In the genomic region with DNA sequence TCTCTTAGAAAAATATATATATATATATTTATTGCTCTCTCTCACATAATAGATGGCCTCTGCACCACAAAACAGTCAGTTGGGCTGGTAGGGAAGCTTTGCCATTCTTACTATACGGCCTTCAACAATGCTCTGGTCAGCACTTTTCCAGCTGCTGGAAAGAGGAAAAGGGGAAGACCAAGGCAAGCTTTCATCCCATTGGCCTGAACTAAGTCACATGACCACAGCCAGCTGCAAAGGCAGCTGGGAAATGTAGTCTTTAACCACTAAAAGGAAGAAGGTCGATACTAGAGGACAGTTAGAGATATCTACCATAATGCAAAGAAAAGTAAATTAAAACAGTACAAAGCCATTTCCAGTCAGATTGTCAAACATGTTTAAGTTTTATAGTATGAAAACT, we compare ENCODE assay signal across 1 cellular context.
TF ChIP-seq lines count a peak whose summit lies in the region.

No MANE protein-coding gene starts in this region.

TF ChIP-seq in K562, 482 proteins besides CTCF, POLR2A, EP300 and RAD21 (continued from another document):
- no peak for TF ChIP-seq CHD4 (IDR thresholded peaks at IDR 0.05; ENCODE audit: insufficient read depth, insufficient replicate concordance, low read depth, low read length, poor library complexity, severe bottlenecking)
- peak; percentile 81 for TF ChIP-seq MAFG (tag; conservative IDR thresholded peaks at IDR 0.05)
- TF ChIP-seq, protein P1, sequence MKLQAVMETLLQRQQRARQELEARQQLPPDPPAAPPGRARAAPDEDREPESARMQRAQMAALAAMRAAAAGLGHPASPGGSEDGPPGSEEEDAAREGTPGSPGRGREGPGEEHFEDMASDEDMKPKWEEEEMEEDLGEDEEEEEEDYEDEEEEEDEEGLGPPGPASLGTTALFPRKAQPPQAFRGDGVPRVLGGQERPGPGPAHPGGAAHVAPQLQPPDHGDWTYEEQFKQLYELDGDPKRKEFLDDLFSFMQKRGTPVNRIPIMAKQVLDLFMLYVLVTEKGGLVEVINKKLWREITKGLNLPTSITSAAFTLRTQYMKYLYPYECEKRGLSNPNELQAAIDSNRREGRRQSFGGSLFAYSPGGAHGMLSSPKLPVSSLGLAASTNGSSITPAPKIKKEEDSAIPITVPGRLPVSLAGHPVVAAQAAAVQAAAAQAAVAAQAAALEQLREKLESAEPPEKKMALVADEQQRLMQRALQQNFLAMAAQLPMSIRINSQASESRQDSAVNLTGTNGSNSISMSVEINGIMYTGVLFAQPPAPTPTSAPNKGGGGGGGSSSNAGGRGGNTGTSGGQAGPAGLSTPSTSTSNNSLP (IDR thresholded peaks at IDR 0.05; ENCODE audit: borderline replicate concordance, low read depth, low read length) = no peak
- TF ChIP-seq, protein P2, sequence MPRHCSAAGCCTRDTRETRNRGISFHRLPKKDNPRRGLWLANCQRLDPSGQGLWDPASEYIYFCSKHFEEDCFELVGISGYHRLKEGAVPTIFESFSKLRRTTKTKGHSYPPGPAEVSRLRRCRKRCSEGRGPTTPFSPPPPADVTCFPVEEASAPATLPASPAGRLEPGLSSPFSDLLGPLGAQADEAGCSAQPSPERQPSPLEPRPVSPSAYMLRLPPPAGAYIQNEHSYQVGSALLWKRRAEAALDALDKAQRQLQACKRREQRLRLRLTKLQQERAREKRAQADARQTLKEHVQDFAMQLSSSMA (CRISPR knock-in tag; IDR thresholded peaks at IDR 0.05) = no peak
- 0 out of 2 replicates have a peak, but pooled peaks have one; percentile 41 for TF ChIP-seq CREM (IDR thresholded peaks at IDR 0.05; ENCODE audit: low read depth)
- TF ChIP-seq PTBP1 (IDR thresholded peaks at IDR 0.05; ENCODE audit: low read depth, low read length) = no peak
- no peak for TF ChIP-seq SUPT5H (IDR thresholded peaks at IDR 0.05)
- no peak for TF ChIP-seq HNRNPK (IDR thresholded peaks at IDR 0.05; ENCODE audit: low read depth, low read length, poor library complexity, severe bottlenecking)
- peak; percentile 63 for TF ChIP-seq ELF1 (tag; IDR thresholded peaks at IDR 0.05)
- peak; percentile 89 for TF ChIP-seq C11orf30 (IDR thresholded peaks at IDR 0.05; ENCODE audit: low read depth)
- TF ChIP-seq MAFF (IDR thresholded peaks at IDR 0.05; ENCODE audit: low read length) = peak; percentile 85
- no peak for TF ChIP-seq AFF4 (CRISPR knock-in tag; IDR thresholded peaks at IDR 0.05)
- peak; percentile 27 for TF ChIP-seq NFYB (IDR thresholded peaks at IDR 0.05; ENCODE audit: extremely low read depth, insufficient read length)
- peak; percentile 98 for TF ChIP-seq TOE1 (IDR thresholded peaks at IDR 0.05; ENCODE audit: borderline replicate concordance)
- no peak for TF ChIP-seq TOE1 (CRISPR knock-in tag; IDR thresholded peaks at IDR 0.05; ENCODE audit: borderline replicate concordance, low read depth)
- no peak for TF ChIP-seq STAG1 (CRISPR knock-in tag; IDR thresholded peaks at IDR 0.05; ENCODE audit: borderline replicate concordance)
- TF ChIP-seq ZNF143 (CRISPR knock-in tag; IDR thresholded peaks at IDR 0.05) = peak; percentile 86
- TF ChIP-seq SPI1 (IDR thresholded peaks at IDR 0.05; ENCODE audit: borderline replicate concordance, low read depth, low read length) = peak; percentile 93
- peak; percentile 98 for TF ChIP-seq TFE3 (CRISPR knock-in tag; IDR thresholded peaks at IDR 0.05)
- TF ChIP-seq ZBTB40 (IDR thresholded peaks at IDR 0.05) = 0 out of 2 replicates have a peak, but pooled peaks have one; percentile 40
- no peak for TF ChIP-seq ZBTB40 (CRISPR knock-in tag; IDR thresholded peaks at IDR 0.05)
- no peak for TF ChIP-seq ZNF668 (CRISPR knock-in tag; IDR thresholded peaks at IDR 0.05)
